Comparison of ENCODE assay signal across 8 cellular contexts in genomic region chr20:62794007-62794724, GRCh38. TPM values are rescaled to one million over a fixed set of nuclear protein-coding genes. Genes with fewer than 3 reads are reported as not detected.
DNase-seq lines count a peak whose midpoint lies in the region; ATAC-seq, FAIRE-seq and TF ChIP-seq lines count a peak whose summit lies in the region.

No MANE protein-coding gene starts in this region.

- in situ Hi-C loops in HepG2 (cut with HindIII; ENCODE audit: extremely low pct_ligation_motif_present, low pct_unique_long_range_greater_than_20kb) = loop anchor here (5.0 to 25.0 kb wide), 3 partner anchors 127 to 282 kb away; no protein-coding TSS in a partner anchor

- peaks cover 0 to 36% (median 22%) of the 10 kb centered on the region in 11 experiments; a peak in 16 of 22 replicates for H4K20me1 ChIP-seq in BLaER1 treated with 17β-estradiol and CSF1 and Interleukin-3, amounts not matched to agents 10 nM and 100 nM
- peaks cover 5% of the 10 kb centered on the region; the same call in 1 of the 2 replicates for H4K20me1 ChIP-seq in HepG2 (ENCODE audit: insufficient read depth, low read length)

- FAIRE-seq in HepG2 (lab: Jason Lieb, UNC) = peak; percentile 47

- CTCF ChIA-PET in activated CD4-positive, alpha-beta T cell treated with anti-CD3 and anti-CD28 coated beads, Interleukin-2, amount 10 ng/mL, durations not matched to agents 7 days and 5 days (lab: Charles Lee) = interaction anchor here (0.6 to 1.7 kb wide), 9 partner anchors 10 to 295 kb away, joined by 3 to 8 read pairs (median 4); no protein-coding TSS in a partner anchor
- CTCF ChIA-PET in HepG2 (lab: Yijun Ruan, JAX; ENCODE audit: low intra/inter-chr PET ratio, low total read pairs) = no interaction called here

- TF ChIP-seq EP300 in HepG2 (IDR thresholded peaks at IDR 0.05; ENCODE audit: low read depth in 2 of 2, low read length in 2 of 2) (no peak), HepG2 (CRISPR knock-in tag; IDR thresholded peaks at IDR 0.05; ENCODE audit: borderline replicate concordance) (no peak; the same call in 1 of the 2 replicates)

- H3K27ac ChIP-seq in BLaER1 treated with 17β-estradiol and CSF1 and Interleukin-3, amounts not matched to agents 10 nM and 100 nM = peak overlapping the region; percentile 72 to 91 (median 84); a peak in 21 of 22 replicates
- peak overlapping the region; percentile 89 for H3K27ac ChIP-seq in HepG2 (ENCODE audit: extremely low read length, insufficient read depth, low read length)

- peaks cover 8% of the 10 kb centered on the region for H3K36me3 Mint-ChIP-seq in activated CD4-positive, alpha-beta T cell treated with anti-CD3 and anti-CD28 coated beads, Interleukin-2, amount 10 ng/mL, durations not matched to agents 7 days and 5 days (ENCODE audit: low read depth)

- intact Hi-C loops in HepG2 (cut with micrococcal nuclease; ENCODE audit: unreplicated experiment) = loop anchor here (1.0 to 10.0 kb wide), 4 partner anchors 12 to 419 kb away; no protein-coding TSS in a partner anchor

- H3K9me3 Mint-ChIP-seq in activated CD4-positive, alpha-beta T cell treated with anti-CD3 and anti-CD28 coated beads, Interleukin-2, amount 10 ng/mL, durations not matched to agents 7 days and 5 days = no peaks in the 10 kb centered on the region

- no peaks in the 10 kb centered on the region for H3K27me3 ChIP-seq in BLaER1 treated with 17β-estradiol and CSF1 and Interleukin-3, amounts not matched to agents 10 nM and 100 nM
- H3K27me3 ChIP-seq in HepG2 (ENCODE audit: control insufficient read depth in 1 of 2, insufficient read depth in 2 of 2, low read length in 2 of 2) = peaks cover 5 to 29% of the 10 kb centered on the region in 2 experiments; a peak in 4 of 5 replicates

- POLR2A ChIA-PET in activated CD4-positive, alpha-beta T cell treated with anti-CD3 and anti-CD28 coated beads, Interleukin-2, amount 10 ng/mL, durations not matched to agents 7 days and 5 days (lab: Charles Lee) = interaction anchor here (0.8 to 1.0 kb wide), 2 partner anchors 47 to 170 kb away, joined by 3 to 5 read pairs; no protein-coding TSS in a partner anchor
- POLR2A ChIA-PET in HepG2 (lab: Yijun Ruan, JAX) = interaction anchor here (0.7 to 4.2 kb wide), 35 partner anchors 8 to 728 kb away, joined by 3 to 110 read pairs (median 5); partner anchors contain the start of genes COL9A3, DIDO1, GID8 and OGFR

- peak overlapping the region; percentile 93 for H3K27ac Mint-ChIP-seq in activated CD4-positive, alpha-beta T cell treated with anti-CD3 and anti-CD28 coated beads, Interleukin-2, amount 10 ng/mL, durations not matched to agents 7 days and 5 days

- H3K4me3 Mint-ChIP-seq in activated CD4-positive, alpha-beta T cell treated with anti-CD3 and anti-CD28 coated beads, Interleukin-2, amount 10 ng/mL, durations not matched to agents 7 days and 5 days = peak overlapping the region; percentile 72

- peak; percentile 69; the same call in 1 of the 2 replicates for TF ChIP-seq RAD21 in HepG2 (CRISPR knock-in tag; IDR thresholded peaks at IDR 0.05)

- DNase-seq in NCI-H524 treated with DMSO at 0.1 percent for 48 hours (lab: John Stamatoyannopoulos, UW) (peak; percentile 62), cortex of kidney (lab: John Stamatoyannopoulos, UW) (peak; percentile 50), HepG2 (ENCODE audit: low spot score) (peak; percentile 94)
- DNase-seq in activated CD4-positive, alpha-beta T cell treated with anti-CD3 and anti-CD28 coated beads, Interleukin-2, amount 10 ng/mL, durations not matched to agents 7 days and 5 days = peak; percentile 95
- peak; percentile 84 for DNase-seq in stimulated activated CD4-positive, alpha-beta T cell treated with anti-CD3 and anti-CD28 coated beads, Interleukin-2, amount 100 ng/mL, for 4 hours (ENCODE audit: low read depth)

- H3K36me3 ChIP-seq in BLaER1 treated with 17β-estradiol and CSF1 and Interleukin-3, amounts not matched to agents 10 nM and 100 nM = peaks cover 13 to 20% (median 15%) of the 10 kb centered on the region in 11 experiments
- H3K36me3 ChIP-seq in HepG2 (replicated peaks in 1 of 2; ENCODE audit: control insufficient read depth in 1 of 2, insufficient read depth in 2 of 2, low read length in 2 of 2) = peaks cover 12 to 16% of the 10 kb centered on the region in 2 experiments; a peak in 4 of 5 replicates

- peaks cover 8% of the 10 kb centered on the region for H3K79me2 ChIP-seq in HepG2 (ENCODE audit: insufficient read depth, low read length)

- 2% methylated on average over 14 of the region's 69 CpGs for WGBS in HepG2 (ENCODE audit: low lambda C conversion rate)

- peak overlapping the region; percentile 75 to 88 (median 86) for H3K9ac ChIP-seq in BLaER1 treated with 17β-estradiol and CSF1 and Interleukin-3, amounts not matched to agents 10 nM and 100 nM
- H3K9ac ChIP-seq in HepG2 (ENCODE audit: insufficient read depth, low read depth, low read length) = peak overlapping the region; percentile 84

- TF ChIP-seq POLR2A in HepG2 (IDR thresholded peaks at IDR 0.05; ENCODE audit: insufficient read depth in 1 of 2, low read depth in 2 of 2, low read length in 2 of 2) = peak in 1 of 2 experiments; percentile 79; a peak in 2 of 4 replicates

- peak; percentile 44 for TF ChIP-seq CTCF in HepG2 (CRISPR knock-in tag; IDR thresholded peaks at IDR 0.05)

- H3K4me1 Mint-ChIP-seq in activated CD4-positive, alpha-beta T cell treated with anti-CD3 and anti-CD28 coated beads, Interleukin-2, amount 10 ng/mL, durations not matched to agents 7 days and 5 days = peaks cover 53% of the 10 kb centered on the region

- no peaks in the 10 kb centered on the region for H3K9me3 ChIP-seq in BLaER1 treated with 17β-estradiol and CSF1 and Interleukin-3, amounts not matched to agents 10 nM and 100 nM (replicated peaks in 1 of 11)
- H3K9me3 ChIP-seq in HepG2 (ENCODE audit: low read length) = no peaks in the 10 kb centered on the region

- peak overlapping the region; percentile 15 for H2AFZ ChIP-seq in HepG2 (ENCODE audit: low read length)

- H3K27me3 Mint-ChIP-seq in activated CD4-positive, alpha-beta T cell treated with anti-CD3 and anti-CD28 coated beads, Interleukin-2, amount 10 ng/mL, durations not matched to agents 7 days and 5 days = no peaks in the 10 kb centered on the region

- BruUV-seq in HepG2 (replicated peaks; lab: Mats Ljungman, UMichigan) = no TSS peak

- H3K4me2 ChIP-seq in BLaER1 treated with 17β-estradiol and CSF1 and Interleukin-3, amounts not matched to agents 10 nM and 100 nM = peak overlapping the region; percentile 85 to 100 (median 98)
- peak overlapping the region; percentile 99 for H3K4me2 ChIP-seq in HepG2 (ENCODE audit: low read depth, low read length)

- ATAC-seq in GM19328 (IDR thresholded peaks at IDR 0.05; ENCODE audit: unreplicated experiment) = peak; percentile 70
- peak; percentile 66 for ATAC-seq in HG03460 (IDR thresholded peaks at IDR 0.05; ENCODE audit: unreplicated experiment)
- peak; percentile 73 for ATAC-seq in HepG2

- H3K4me3 ChIP-seq in BLaER1 treated with 17β-estradiol and CSF1 and Interleukin-3, amounts not matched to agents 10 nM and 100 nM = peak overlapping the region; percentile 55 to 79 (median 67)
- H3K4me3 ChIP-seq in HepG2 (replicated peaks in 1 of 3; ENCODE audit: insufficient read depth in 1 of 3, low read depth in 2 of 3, low read length in 3 of 3) = peak overlapping the region; percentile 66 to 82 (median 79)

- peaks cover 71 to 89% (median 83%) of the 10 kb centered on the region in 10 experiments for H3K4me1 ChIP-seq in BLaER1 treated with 17β-estradiol and CSF1 and Interleukin-3, amounts not matched to agents 10 nM and 100 nM
- H3K4me1 ChIP-seq in HepG2 (ENCODE audit: insufficient read depth, low read length) = peaks cover 46% of the 10 kb centered on the region

RNA-seq across cellular contexts. Expression of gene MRGBP, which starts 2.1 kb away (rescaled TPM):
- 10 to 100 TPM; 14.4 to 14.5 TPM for total RNA-seq in activated CD4-positive, alpha-beta T cell treated with anti-CD3 and anti-CD28 coated beads, Interleukin-2, amount 10 ng/mL, durations not matched to agents 7 days and 5 days
- 34.8 and 35.9 TPM in 2 replicates for total RNA-seq in HepG2 (2016; rRNA removed; fragmentation: Illumina TruSeq; extraction: Trizol)
- total RNA-seq in HepG2 (2016; cell fraction: cytosol; rRNA removed; fragmentation: Illumina TruSeq; extraction: Trizol; ENCODE audit: low read depth) = 79.0 and 80.7 TPM in 2 replicates
- 31.8 and 38.7 TPM in 2 replicates for total RNA-seq in HepG2 (2016; cell fraction: insoluble cytoplasmic fraction; rRNA removed; fragmentation: Illumina TruSeq; extraction: Trizol)
- 96.7 and 98.0 TPM in 2 replicates for total RNA-seq in HepG2 (2016; cell fraction: membrane; rRNA removed; fragmentation: Illumina TruSeq; extraction: Trizol)
- 17.0 and 18.5 TPM in 2 replicates for total RNA-seq in HepG2 (2016; cell fraction: nucleus; rRNA removed; fragmentation: Illumina TruSeq; extraction: Trizol)
- 31.6 and 34.2 TPM in 2 replicates for polyA plus RNA-seq in HepG2 (2011; rRNA removed)
- polyA plus RNA-seq in HepG2 (2011; cell fraction: cytosol; rRNA removed) = 30.7 and 37.2 TPM in 2 replicates
- 29.7 and 36.4 TPM in 2 replicates for polyA plus RNA-seq in HepG2 (2011; cell fraction: nucleus; rRNA removed)
- polyA plus RNA-seq in HepG2 (2012) = 21.6 and 23.1 TPM in 2 replicates
- polyA plus RNA-seq in HepG2 (2016; cell fraction: cytosol; fragmentation: Illumina TruSeq; extraction: Trizol; ENCODE audit: low read depth) = 88.5 and 96.5 TPM in 2 replicates
- 34.9 and 39.2 TPM in 2 replicates for polyA plus RNA-seq in HepG2 (2016; cell fraction: insoluble cytoplasmic fraction; fragmentation: Illumina TruSeq; extraction: Trizol; ENCODE audit: low read depth)
- polyA plus RNA-seq in HepG2 (2016; cell fraction: membrane; fragmentation: Illumina TruSeq; extraction: Trizol; ENCODE audit: low read depth) = 88.7 and 90.6 TPM in 2 replicates
- 40.3 and 42.7 TPM in 2 replicates for polyA plus RNA-seq in HepG2 (2016; cell fraction: nucleus; fragmentation: Illumina TruSeq; extraction: Trizol; ENCODE audit: insufficient read depth, low read depth)
- polyA minus RNA-seq in HepG2 (2011; rRNA and poly(A)+ RNA removed; ENCODE audit: low replicate concordance) = 21.2 and 36.8 TPM in 2 replicates
- 12.7 and 13.0 TPM in 2 replicates for polyA minus RNA-seq in HepG2 (2011; cell fraction: cytosol; rRNA and poly(A)+ RNA removed)
- 10.2 and 10.9 TPM in 2 replicates for polyA minus RNA-seq in HepG2 (2011; cell fraction: nucleus; rRNA and poly(A)+ RNA removed)

RNA-seq across cellular contexts. Expression of gene OGFR, which starts 10.5 kb away (rescaled TPM):
- 10 to 100 TPM; 82.4 to 84.9 TPM for total RNA-seq in activated CD4-positive, alpha-beta T cell treated with anti-CD3 and anti-CD28 coated beads, Interleukin-2, amount 10 ng/mL, durations not matched to agents 7 days and 5 days
- total RNA-seq in HepG2 (2016; rRNA removed; fragmentation: Illumina TruSeq; extraction: Trizol) = 68.3 and 81.8 TPM in 2 replicates
- total RNA-seq in HepG2 (2016; cell fraction: cytosol; rRNA removed; fragmentation: Illumina TruSeq; extraction: Trizol; ENCODE audit: low read depth) = 6.3 and 8.7 TPM in 2 replicates
- total RNA-seq in HepG2 (2016; cell fraction: insoluble cytoplasmic fraction; rRNA removed; fragmentation: Illumina TruSeq; extraction: Trizol) = 58.8 and 84.2 TPM in 2 replicates
- 20.8 and 24.4 TPM in 2 replicates for total RNA-seq in HepG2 (2016; cell fraction: membrane; rRNA removed; fragmentation: Illumina TruSeq; extraction: Trizol)
- total RNA-seq in HepG2 (2016; cell fraction: nucleus; rRNA removed; fragmentation: Illumina TruSeq; extraction: Trizol) = 33.8 and 41.3 TPM in 2 replicates
- polyA plus RNA-seq in HepG2 (2011; rRNA removed) = 47.7 and 62.2 TPM in 2 replicates
- 58.6 and 82.5 TPM in 2 replicates for polyA plus RNA-seq in HepG2 (2011; cell fraction: cytosol; rRNA removed)
- polyA plus RNA-seq in HepG2 (2011; cell fraction: nucleus; rRNA removed) = 105 and 121 TPM in 2 replicates
- polyA plus RNA-seq in HepG2 (2012) = 34.0 and 38.1 TPM in 2 replicates
- polyA plus RNA-seq in HepG2 (2016; cell fraction: cytosol; fragmentation: Illumina TruSeq; extraction: Trizol; ENCODE audit: low read depth) = 4.2 and 4.7 TPM in 2 replicates
- 68.1 and 77.5 TPM in 2 replicates for polyA plus RNA-seq in HepG2 (2016; cell fraction: insoluble cytoplasmic fraction; fragmentation: Illumina TruSeq; extraction: Trizol; ENCODE audit: low read depth)
- 11.5 and 14.2 TPM in 2 replicates for polyA plus RNA-seq in HepG2 (2016; cell fraction: membrane; fragmentation: Illumina TruSeq; extraction: Trizol; ENCODE audit: low read depth)
- polyA plus RNA-seq in HepG2 (2016; cell fraction: nucleus; fragmentation: Illumina TruSeq; extraction: Trizol; ENCODE audit: insufficient read depth, low read depth) = 103 and 104 TPM in 2 replicates
- polyA minus RNA-seq in HepG2 (2011; rRNA and poly(A)+ RNA removed; ENCODE audit: low replicate concordance) = 38.5 and 45.1 TPM in 2 replicates
- 39.4 and 42.5 TPM in 2 replicates for polyA minus RNA-seq in HepG2 (2011; cell fraction: cytosol; rRNA and poly(A)+ RNA removed)
- 15.1 and 20.0 TPM in 2 replicates for polyA minus RNA-seq in HepG2 (2011; cell fraction: nucleus; rRNA and poly(A)+ RNA removed)

RNA-seq across cellular contexts. Expression of gene COL9A3, which starts 22.7 kb away (rescaled TPM):
- not detected for total RNA-seq in activated CD4-positive, alpha-beta T cell treated with anti-CD3 and anti-CD28 coated beads, Interleukin-2, amount 10 ng/mL, durations not matched to agents 7 days and 5 days
- 53.3 and 204 TPM in 2 replicates for total RNA-seq in HepG2 (2016; rRNA removed; fragmentation: Illumina TruSeq; extraction: Trizol)
- total RNA-seq in HepG2 (2016; cell fraction: cytosol; rRNA removed; fragmentation: Illumina TruSeq; extraction: Trizol; ENCODE audit: low read depth) = 13.9 and 15.8 TPM in 2 replicates
- 48.0 and 215 TPM in 2 replicates for total RNA-seq in HepG2 (2016; cell fraction: insoluble cytoplasmic fraction; rRNA removed; fragmentation: Illumina TruSeq; extraction: Trizol)
- 19.3 and 20.8 TPM in 2 replicates for total RNA-seq in HepG2 (2016; cell fraction: membrane; rRNA removed; fragmentation: Illumina TruSeq; extraction: Trizol)
- total RNA-seq in HepG2 (2016; cell fraction: nucleus; rRNA removed; fragmentation: Illumina TruSeq; extraction: Trizol) = 216 and 254 TPM in 2 replicates
- polyA plus RNA-seq in HepG2 (2011; rRNA removed) = 155 and 175 TPM in 2 replicates
- 84.5 and 113 TPM in 2 replicates for polyA plus RNA-seq in HepG2 (2011; cell fraction: cytosol; rRNA removed)
- polyA plus RNA-seq in HepG2 (2011; cell fraction: nucleus; rRNA removed) = 1,291 and 1,782 TPM in 2 replicates
- 79.9 and 172 TPM in 2 replicates for polyA plus RNA-seq in HepG2 (2012)
- polyA plus RNA-seq in HepG2 (2016; cell fraction: cytosol; fragmentation: Illumina TruSeq; extraction: Trizol; ENCODE audit: low read depth) = 9.2 and 9.5 TPM in 2 replicates
- 55.1 and 66.2 TPM in 2 replicates for polyA plus RNA-seq in HepG2 (2016; cell fraction: insoluble cytoplasmic fraction; fragmentation: Illumina TruSeq; extraction: Trizol; ENCODE audit: low read depth)
- 17.0 and 20.1 TPM in 2 replicates for polyA plus RNA-seq in HepG2 (2016; cell fraction: membrane; fragmentation: Illumina TruSeq; extraction: Trizol; ENCODE audit: low read depth)
- polyA plus RNA-seq in HepG2 (2016; cell fraction: nucleus; fragmentation: Illumina TruSeq; extraction: Trizol; ENCODE audit: insufficient read depth, low read depth) = 637 and 662 TPM in 2 replicates
- 5.1 and 12.2 TPM in 2 replicates for polyA minus RNA-seq in HepG2 (2011; rRNA and poly(A)+ RNA removed; ENCODE audit: low replicate concordance)
- 23.0 and 25.3 TPM in 2 replicates for polyA minus RNA-seq in HepG2 (2011; cell fraction: cytosol; rRNA and poly(A)+ RNA removed)
- 56.8 and 67.0 TPM in 2 replicates for polyA minus RNA-seq in HepG2 (2011; cell fraction: nucleus; rRNA and poly(A)+ RNA removed)

Comparison
In these comparisons a context has a peak if more than half of its experiments do, and no peak if none do; other contexts are left out.
1. Peak in every context shown above with its lines: DNase-seq, ATAC-seq, H3K4me3 ChIP-seq and H3K27ac ChIP-seq.
2. RNA of gene COL9A3, which starts 22.7 kb away (total RNA-seq): 13.9 to 254 TPM in HepG2; not detected in activated CD4-positive, alpha-beta T cell treated with anti-CD3 and anti-CD28 coated beads, Interleukin-2, amount 10 ng/mL, durations not matched to agents 7 days and 5 days; every median in the first group is over 10 times any median in the second.